13 cellular contexts compared by ENCODE assay signal in the genomic region with DNA sequence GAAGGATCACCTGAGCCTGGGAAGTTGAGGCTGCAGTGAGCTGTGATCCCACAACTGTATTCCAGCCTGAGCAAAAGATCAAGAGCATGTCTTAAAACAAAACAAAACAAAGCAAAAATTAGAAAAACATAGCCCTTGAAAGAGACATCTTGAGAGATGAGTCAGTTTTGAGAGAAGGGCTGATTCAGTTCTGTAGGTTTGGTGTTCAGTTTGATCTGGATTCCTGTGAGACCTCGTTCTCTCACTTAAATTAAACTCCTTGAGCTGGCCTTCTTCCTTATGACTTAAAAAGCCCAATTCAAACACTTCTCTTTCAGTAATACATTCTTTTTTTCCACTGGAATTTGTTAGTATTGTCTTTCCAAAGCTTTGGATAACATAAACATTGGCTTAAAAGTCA.
DNase-seq lines count a peak whose midpoint lies in the region; ATAC-seq and TF ChIP-seq lines count a peak whose summit lies in the region.
"Had no signal": no experiment of that assay in that cellular context is flagged by ENCODE, and none has a peak within 500 bp of the region (broad histone marks: within the 10 kb centered on the region; RNA-seq: fewer than 3 reads in every experiment).

No MANE protein-coding gene starts in this region.

- H3K27me3 ChIP-seq in AG04450 (ENCODE audit: control insufficient read depth, insufficient read depth, low read length) (no peaks in the 10 kb centered on the region), mammary epithelial cell (ENCODE audit: insufficient read depth, low read length) (no peaks in the 10 kb centered on the region), trophoblast cell (ENCODE audit: insufficient read depth, low read length) (no peaks in the 10 kb centered on the region)

- H3K36me3 ChIP-seq in mammary epithelial cell (ENCODE audit: insufficient read depth, low read length) (no peaks in the 10 kb centered on the region), trophoblast cell (ENCODE audit: control insufficient read depth in 1 of 2, insufficient read depth in 2 of 2, low read length in 2 of 2) (no peaks in the 10 kb centered on the region)

- H3K23ac ChIP-seq in trophoblast cell (ENCODE audit: low read length): no peak overlapping the region

- no peak overlapping the region for H4K12ac ChIP-seq in trophoblast cell (ENCODE audit: low read depth, low read length)

- H4K91ac ChIP-seq in trophoblast cell (ENCODE audit: low read depth, low read length): no peak overlapping the region

- no peak overlapping the region for H2BK5ac ChIP-seq in trophoblast cell (ENCODE audit: low read depth, low read length, poor library complexity)

- H3K18ac ChIP-seq in trophoblast cell (ENCODE audit: low read length): no peak overlapping the region

- POLR2A ChIA-PET in AG04450 (lab: Yijun Ruan, JAX): no interaction called here

- no TSS peak for BruUV-seq in mammary epithelial cell (replicated peaks; lab: Mats Ljungman, UMichigan)

- H3K4me2 ChIP-seq in mammary epithelial cell (ENCODE audit: insufficient read depth, low read depth, low read length) (peak overlapping the region; percentile 25), trophoblast cell (ENCODE audit: low read length) (no peak overlapping the region)

- H3K27ac ChIP-seq in AG04450 (ENCODE audit: low read depth, low read length) (peak overlapping the region; percentile 66), mammary epithelial cell (ENCODE audit: insufficient read depth, low read depth, low read length) (no peak overlapping the region), trophoblast cell (ENCODE audit: low read depth, low read length) (no peak overlapping the region)
- H3K27ac ChIP-seq: RWPE1 had no signal

- H4K8ac ChIP-seq in trophoblast cell (ENCODE audit: low read depth, low read length): no peak overlapping the region

- no peak overlapping the region for H2AK5ac ChIP-seq in trophoblast cell (ENCODE audit: low read length)

- CTCF ChIA-PET in AG04450 (lab: Charles Lee): no interaction called here
- CTCF ChIA-PET in mammary epithelial cell (lab: Charles Lee; ENCODE audit: low non-redundant PET): no interaction called here

- no peak overlapping the region for H3K4ac ChIP-seq in trophoblast cell (ENCODE audit: low read depth, low read length)

- H3K9ac ChIP-seq in mammary epithelial cell (ENCODE audit: insufficient read depth, low read length): no peak overlapping the region
- H3K9ac ChIP-seq in trophoblast cell (ENCODE audit: low read length): no peak overlapping the region

- H2BK12ac ChIP-seq in trophoblast cell (ENCODE audit: low read length): no peak overlapping the region

- H3K79me2 ChIP-seq in mammary epithelial cell (ENCODE audit: insufficient read depth, low read length) (no peaks in the 10 kb centered on the region), trophoblast cell (ENCODE audit: control insufficient read depth, insufficient read depth, low read length, poor library complexity) (no peaks in the 10 kb centered on the region)

- H3K4me1 ChIP-seq in mammary epithelial cell (ENCODE audit: insufficient read depth, low read length): peaks cover 24% of the 10 kb centered on the region
- H3K4me1 ChIP-seq in trophoblast cell (ENCODE audit: control insufficient read depth in 1 of 2, insufficient read depth in 2 of 2, low read length in 2 of 2): peaks cover 0 to 2% of the 10 kb centered on the region in 2 experiments

- DNase-seq in AG04450 (ENCODE audit: low read depth, low spot score): no peak
- DNase-seq in HCEC 1CT: peak; percentile 41
- DNase-seq in mammary epithelial cell: peak; percentile 58
- DNase-seq in kidney glomerular epithelial cell (lab: John Stamatoyannopoulos, UW): peak; percentile 27
- no peak for DNase-seq in H4 (ENCODE audit: low spot score)
- no peak for DNase-seq in trophoblast cell
- DNase-seq: activated naive CD4-positive, alpha-beta T cell; left ventricle myocardium superior; T-cell had no signal

- in situ Hi-C loops in mammary epithelial cell (cut with MboI; ENCODE audit: low sequenced_read_pairs in 2 of 2): no loop called here

- no peaks in the 10 kb centered on the region for H3K9me3 ChIP-seq in AG04450 (ENCODE audit: control insufficient read depth, insufficient read depth, low read length)
- H3K9me3 ChIP-seq in mammary epithelial cell (replicated peaks; ENCODE audit: insufficient read depth, low read length): no peaks in the 10 kb centered on the region
- H3K9me3 ChIP-seq in trophoblast cell (ENCODE audit: insufficient read depth, low read depth, low read length): no peaks in the 10 kb centered on the region

- H2BK120ac ChIP-seq in trophoblast cell (ENCODE audit: insufficient read depth, low read length, poor library complexity): no peak overlapping the region

- H4K20me1 ChIP-seq in mammary epithelial cell (ENCODE audit: insufficient read depth, low read length): no peaks in the 10 kb centered on the region

- H2AFZ ChIP-seq in mammary epithelial cell (ENCODE audit: low read depth, low read length) (peak overlapping the region; percentile 34), trophoblast cell (ENCODE audit: insufficient read depth, low read length, poor library complexity) (no peak overlapping the region)

- intact Hi-C loops in mammary epithelial cell (cut with micrococcal nuclease): no loop called here

- 0% methylated on average over 1 of the region's 1 CpG for WGBS in mammary epithelial cell (ENCODE audit: low coverage, missing lambda C conversion rate)
- WGBS in trophoblast cell (ENCODE audit: extremely low coverage, insufficient coverage, insufficient read length): no CpG with 5 or more reads among the region's 1 CpG

- H3K14ac ChIP-seq in trophoblast cell (ENCODE audit: low read length): no peak overlapping the region

- ATAC-seq in GM19397 (IDR thresholded peaks at IDR 0.05; ENCODE audit: unreplicated experiment) (no peak), GM19395 (IDR thresholded peaks at IDR 0.05; ENCODE audit: unreplicated experiment) (no peak)
- ATAC-seq: left ventricle myocardium superior, T-cell had no signal

- no peak overlapping the region for H3K4me3 ChIP-seq in AG04450 (ENCODE audit: low read depth, low read length)
- H3K4me3 ChIP-seq in mammary epithelial cell (replicated peaks in 1 of 3; ENCODE audit: insufficient read depth in 1 of 3, low read depth in 2 of 3, low read length in 3 of 3): no peak overlapping the region
- H3K4me3 ChIP-seq in trophoblast cell (ENCODE audit: low read depth, low read length): no peak overlapping the region
- H3K4me3 ChIP-seq: GM12878 had no signal

- dilution Hi-C loops in mammary epithelial cell (cut with HindIII; ENCODE audit: low sequenced_read_pairs): no loop called here

- H3K79me1 ChIP-seq in trophoblast cell (ENCODE audit: low read length): no peaks in the 10 kb centered on the region

- TF ChIP-seq CTCF in AG04450 (IDR thresholded peaks at IDR 0.05; ENCODE audit: low read depth, low read length) (no peak), mammary epithelial cell (conservative IDR thresholded peaks at IDR 0.05 in 1 of 2, IDR thresholded peaks at IDR 0.05 in 1 of 2; ENCODE audit: extremely low read depth in 1 of 2, insufficient read depth in 1 of 2, low read depth in 1 of 2, low read length in 2 of 2) (no peak)

Comparison
In these comparisons a context has a peak if more than half of its experiments do, and no peak if none do; other contexts are left out.
1. DNase-seq: peak in HCEC 1CT (single experiment), mammary epithelial cell (single experiment) and kidney glomerular epithelial cell (single experiment); none in AG04450 (single experiment), H4 (single experiment) and trophoblast cell (0 of 2).